In the genomic region with DNA sequence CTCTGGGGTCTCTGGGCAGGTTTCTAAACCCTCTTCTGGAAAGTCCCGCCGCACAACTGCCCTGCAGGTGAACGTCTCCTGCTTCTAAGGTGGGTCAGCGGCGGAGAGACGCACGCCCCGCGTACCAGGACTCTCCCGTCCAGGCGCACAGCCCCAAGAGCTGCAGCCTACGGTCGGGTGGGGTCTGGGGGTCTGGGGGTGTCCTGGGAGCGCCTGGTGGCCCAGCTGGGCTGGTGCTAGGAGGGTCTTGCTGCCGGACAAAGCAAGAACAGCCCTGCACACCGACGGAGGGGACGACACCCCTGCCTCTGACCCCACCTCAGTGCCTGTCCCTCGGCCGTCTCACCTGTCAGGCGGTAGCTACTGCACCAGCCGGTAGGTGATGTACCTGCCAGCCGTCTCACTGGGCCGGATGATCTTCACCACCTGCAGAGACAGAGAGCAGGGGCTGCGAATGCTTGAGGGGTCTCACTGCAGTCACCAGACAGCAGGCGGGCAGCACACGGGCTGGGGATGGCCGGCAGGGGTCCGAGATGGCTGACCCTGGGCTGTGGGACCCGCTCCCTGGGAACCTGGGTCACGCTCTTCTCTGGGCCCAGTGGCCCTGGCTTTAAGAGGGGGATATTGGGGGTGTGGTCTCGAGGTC, we compare ENCODE assay signal across 21 cellular contexts. TPM values are rescaled to one million over a fixed set of nuclear protein-coding genes. Genes with fewer than 3 reads are reported as not detected.
A peak's percentile ranks its signal among the peaks of the same experiment; 100 is the strongest.
DNase-seq lines count a peak whose midpoint lies in the region; ATAC-seq and TF ChIP-seq lines count a peak whose summit lies in the region.
"Had no signal": no experiment of that assay in that cellular context is flagged by ENCODE, and none has a peak within 500 bp of the region (broad histone marks: within the 10 kb centered on the region; RNA-seq: fewer than 3 reads in every experiment).

No MANE protein-coding gene starts in this region.

- H3K27me3 Mint-ChIP-seq in activated naive CD4-positive, alpha-beta T cell treated with anti-CD3 and anti-CD28 coated beads for 36 hours (ENCODE audit: low read depth), result no peaks in the 10 kb centered on the region

- intact Hi-C loops in activated naive CD4-positive, alpha-beta T cell treated with anti-CD3 and anti-CD28 coated beads for 36 hours (cut with micrococcal nuclease), result no loop called here

- H2BK15ac ChIP-seq in mesendoderm (replicated peaks; ENCODE audit: low read depth), result no peak overlapping the region

- H3K18ac ChIP-seq in mesendoderm (ENCODE audit: low read length), result no peak overlapping the region

- WGBS in mesendoderm (ENCODE audit: extremely low coverage, insufficient coverage, low lambda C conversion rate), result no CpG with 5 or more reads among the region's 32 CpGs

- H2BK120ac ChIP-seq in mesendoderm (ENCODE audit: low read depth, low read length), result no peak overlapping the region

- no peak overlapping the region for H2AK5ac ChIP-seq in mesendoderm (ENCODE audit: low read length)

- peaks cover 52% of the 10 kb centered on the region for H3K36me3 ChIP-seq in effector memory CD4-positive, alpha-beta T cell (ENCODE audit: control insufficient read depth, insufficient read depth, low read length)
- H3K36me3 ChIP-seq in subcutaneous abdominal adipose tissue (ENCODE audit: control insufficient read depth in 5 of 5, insufficient read depth in 5 of 5, low read length in 5 of 5), result peaks cover 0 to 73% (median 60%) of the 10 kb centered on the region in 5 donors
- H3K36me3 ChIP-seq in mesendoderm (ENCODE audit: control insufficient read depth, insufficient read depth, low read length), result peaks cover 3% of the 10 kb centered on the region

- peaks cover 5% of the 10 kb centered on the region for H3K79me1 ChIP-seq in mesendoderm (ENCODE audit: low read length)

- H3K9ac ChIP-seq in subcutaneous abdominal adipose tissue (ENCODE audit: low read length in 5 of 5) (peak overlapping the region in 1 of 5 donors; percentile 41), mesendoderm (ENCODE audit: low read length) (no peak overlapping the region)

- H3K27ac ChIP-seq in HL-60 (replicated peaks) (peak overlapping the region; percentile 82), subcutaneous abdominal adipose tissue (ENCODE audit: low read depth, low read length) (peak overlapping the region; percentile 82), mesendoderm (ENCODE audit: low read depth, low read length) (no peak overlapping the region)
- H3K27ac ChIP-seq in effector memory CD4-positive, alpha-beta T cell (ENCODE audit: insufficient read depth, low read length, poor library complexity, severe bottlenecking), result peak overlapping the region; percentile 73

- peaks cover 52% of the 10 kb centered on the region for H3K4me1 Mint-ChIP-seq in activated naive CD4-positive, alpha-beta T cell treated with anti-CD3 and anti-CD28 coated beads for 36 hours (ENCODE audit: low read depth)

- H3K27ac Mint-ChIP-seq in activated naive CD4-positive, alpha-beta T cell treated with anti-CD3 and anti-CD28 coated beads for 36 hours, result peak overlapping the region; percentile 36

- H3K9me3 Mint-ChIP-seq in activated naive CD4-positive, alpha-beta T cell treated with anti-CD3 and anti-CD28 coated beads for 36 hours, result no peaks in the 10 kb centered on the region
- H3K9me3 Mint-ChIP-seq: neural crest cell had no signal

- ATAC-seq in GM19324 (IDR thresholded peaks at IDR 0.05; ENCODE audit: low FRiP score, unreplicated experiment) (no peak), GM21447 (IDR thresholded peaks at IDR 0.05; ENCODE audit: unreplicated experiment) (no peak)

- peaks cover 12% of the 10 kb centered on the region for H3K79me2 ChIP-seq in mesendoderm (ENCODE audit: control insufficient read depth, insufficient read depth, low read length)

- no peak overlapping the region for H3K23ac ChIP-seq in mesendoderm (ENCODE audit: low read length)

- H3K27me3 ChIP-seq in HL-60 (ENCODE audit: insufficient read depth, poor library complexity, severe bottlenecking) (no peaks in the 10 kb centered on the region), subcutaneous abdominal adipose tissue (ENCODE audit: control insufficient read depth in 5 of 5, insufficient read depth in 4 of 5, low read length in 5 of 5) (no peaks in the 10 kb centered on the region), mesendoderm (ENCODE audit: insufficient read depth, low read length, poor library complexity) (no peaks in the 10 kb centered on the region)
- no peaks in the 10 kb centered on the region for H3K27me3 ChIP-seq in effector memory CD4-positive, alpha-beta T cell (replicated peaks; ENCODE audit: control insufficient read depth, insufficient read depth, low read length, poor library complexity, severe bottlenecking)
- H3K27me3 ChIP-seq: transverse colon had no signal

- H3K56ac ChIP-seq in mesendoderm (ENCODE audit: low read length), result no peak overlapping the region

- H2BK5ac ChIP-seq in mesendoderm (ENCODE audit: low read length), result no peak overlapping the region

- H3K4me3 Mint-ChIP-seq in activated naive CD4-positive, alpha-beta T cell treated with anti-CD3 and anti-CD28 coated beads for 36 hours, result no peak overlapping the region
- H3K4me3 Mint-ChIP-seq: neural crest cell had no signal

- no peak overlapping the region for H3K4me3 ChIP-seq in HL-60 (replicated peaks; ENCODE audit: insufficient read depth, low read length)
- no peak overlapping the region for H3K4me3 ChIP-seq in effector memory CD4-positive, alpha-beta T cell (ENCODE audit: insufficient read depth, low read depth, low read length, poor library complexity, severe bottlenecking)
- no peak overlapping the region for H3K4me3 ChIP-seq in subcutaneous abdominal adipose tissue (ENCODE audit: low read depth in 1 of 5, low read length in 5 of 5)
- no peak overlapping the region for H3K4me3 ChIP-seq in mesendoderm (ENCODE audit: low read length)
- H3K4me3 ChIP-seq: coronary artery, HAP-1, transverse colon had no signal

- CTCF ChIA-PET in activated naive CD4-positive, alpha-beta T cell treated with anti-CD3 and anti-CD28 coated beads for 36 hours (lab: Charles Lee), result no interaction called here

- H3K36me3 Mint-ChIP-seq in activated naive CD4-positive, alpha-beta T cell treated with anti-CD3 and anti-CD28 coated beads for 36 hours (ENCODE audit: low read depth), result peaks cover 34% of the 10 kb centered on the region

- H3K4ac ChIP-seq in mesendoderm (ENCODE audit: low read depth, low read length), result no peak overlapping the region

- no peaks in the 10 kb centered on the region for H3K9me3 ChIP-seq in effector memory CD4-positive, alpha-beta T cell (ENCODE audit: control insufficient read depth, low read length)
- H3K9me3 ChIP-seq in subcutaneous abdominal adipose tissue (ENCODE audit: control insufficient read depth in 5 of 5, low read length in 5 of 5), result no peaks in the 10 kb centered on the region
- H3K9me3 ChIP-seq: HAP-1, transverse colon had no signal

- TF ChIP-seq CTCF in HL-60 (IDR thresholded peaks at IDR 0.05; ENCODE audit: insufficient read depth, low read length), result no peak

- no peak overlapping the region for H4K8ac ChIP-seq in mesendoderm (ENCODE audit: low read depth, low read length)

- no peak for DNase-seq in activated naive CD4-positive, alpha-beta T cell treated with anti-CD3 and anti-CD28 coated beads for 36 hours
- DNase-seq in activated naive CD4-positive, alpha-beta T cell (lab: John Stamatoyannopoulos, UW), result no peak
- DNase-seq in HL-60 (ENCODE audit: low read depth in 1 of 2, low spot score in 1 of 2) (no peak), mesendoderm (no peak)
- no peak for DNase-seq in effector memory CD4-positive, alpha-beta T cell
- DNase-seq: ACHN; activated CD4-positive, CD25-positive, alpha-beta regulatory T cell treated with anti-CD3 and anti-CD28 coated beads, Interleukin-2, amount 50 U/mL, for 72 hours; Calu3; KG1; mesenchymal stem cell; MV-4-11; NCI-H187 treated with DMSO at 0.1 percent for 48 hours; SHP77; stimulated activated CD4-positive, alpha-beta T cell treated with anti-CD3 and anti-CD28 coated beads, Interleukin-12 subunit alpha, Interleukin-12 subunit beta, amount 100 ng/mL, for 4 hours; transverse colon had no signal

- no peak overlapping the region for H4K5ac ChIP-seq in mesendoderm (ENCODE audit: low read length)

- peaks cover 36% of the 10 kb centered on the region for H3K4me1 ChIP-seq in effector memory CD4-positive, alpha-beta T cell (ENCODE audit: control insufficient read depth, insufficient read depth, low read length, poor library complexity, severe bottlenecking)
- H3K4me1 ChIP-seq in subcutaneous abdominal adipose tissue (ENCODE audit: control insufficient read depth in 5 of 5, insufficient read depth in 5 of 5, low read length in 5 of 5) (peaks cover 6 to 64% (median 43%) of the 10 kb centered on the region in 5 donors), mesendoderm (ENCODE audit: control insufficient read depth, low read depth, low read length) (no peaks in the 10 kb centered on the region)

- H3K4me2 ChIP-seq in mesendoderm (ENCODE audit: low read length), result no peak overlapping the region

RNA-seq across cellular contexts. Expression of a gene that starts 5.9 kb away (rescaled TPM):
- 100 to 1,000 TPM; 238 to 258 TPM for total RNA-seq in activated naive CD4-positive, alpha-beta T cell treated with anti-CD3 and anti-CD28 coated beads for 36 hours
- 206 TPM for polyA plus RNA-seq in mesendoderm (2013, experiment 1 of 2)
- 211 TPM for polyA plus RNA-seq in mesendoderm (2013, experiment 2 of 2)

RNA-seq across cellular contexts. Expression of a gene that starts 14.5 kb away (rescaled TPM):
- 100 to 1,000 TPM; 244 to 253 TPM for total RNA-seq in activated naive CD4-positive, alpha-beta T cell treated with anti-CD3 and anti-CD28 coated beads for 36 hours
- polyA plus RNA-seq in mesendoderm (2013, experiment 1 of 2), result 395 TPM
- 398 TPM for polyA plus RNA-seq in mesendoderm (2013, experiment 2 of 2)

RNA-seq across cellular contexts. Expression of a gene that starts 22.3 kb away (rescaled TPM):
- total RNA-seq in activated naive CD4-positive, alpha-beta T cell treated with anti-CD3 and anti-CD28 coated beads for 36 hours, result 100 to 1,000 TPM; 123 to 136 TPM
- 7.9 TPM for polyA plus RNA-seq in mesendoderm (2013, experiment 1 of 2)
- 8.0 TPM for polyA plus RNA-seq in mesendoderm (2013, experiment 2 of 2)

RNA-seq across cellular contexts. Expression of a gene that starts 49.3 kb away (rescaled TPM):
- 10 to 100 TPM; 24.4 to 30.1 TPM for total RNA-seq in activated naive CD4-positive, alpha-beta T cell treated with anti-CD3 and anti-CD28 coated beads for 36 hours
- 3.9 TPM for polyA plus RNA-seq in mesendoderm (2013, experiment 1 of 2)
- polyA plus RNA-seq in mesendoderm (2013, experiment 2 of 2), result 4.4 TPM
